Comparison of ENCODE assay signal across 25 cellular contexts in the genomic region with DNA sequence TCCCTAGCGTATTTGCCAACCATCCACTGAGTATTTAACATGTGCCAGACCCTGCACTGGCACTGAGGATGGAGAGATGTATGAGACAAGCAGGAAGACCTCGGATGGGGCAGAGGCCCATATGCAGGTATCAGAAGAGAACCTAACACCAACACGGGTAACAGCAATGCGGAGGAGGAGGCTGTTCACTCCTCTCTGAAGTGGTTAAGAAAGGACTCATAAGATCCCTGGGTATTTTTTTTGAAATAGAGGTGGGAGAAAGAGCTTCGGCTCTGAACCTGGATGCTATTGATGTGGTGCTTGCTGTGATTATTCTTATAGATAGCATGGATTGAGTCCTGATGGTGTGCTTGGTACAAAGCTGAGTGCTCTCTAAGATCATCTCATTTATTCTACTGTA.
"Had no signal": no experiment of that assay in that cellular context is flagged by ENCODE, and none has a peak within 500 bp of the region (broad histone marks: within the 10 kb centered on the region; RNA-seq: fewer than 3 reads in every experiment).

No MANE protein-coding gene starts in this region.

- H3K36me3 ChIP-seq: MG63, SJCRH30 had no signal

- ATAC-seq: Panc1 had no signal

- H3K27me3 ChIP-seq: MG63, SJCRH30 had no signal

- FAIRE-seq: bronchial epithelial cell, TTC549 had no signal

- H3K9me3 ChIP-seq: MG63, SJCRH30 had no signal

- DNase-seq: activated CD8-positive, alpha-beta memory T cell treated with anti-CD3 and anti-CD28 coated beads, Interleukin-2, amount 50 U/mL, for 4 hours; activated gamma-delta T cell; activated naive CD4-positive, alpha-beta T cell treated with anti-CD3 and anti-CD28 coated beads, Interleukin-2, amount 50 U/mL, for 16 hours; activated T-cell treated with anti-CD3 and anti-CD28 coated beads, Interleukin-2, amount 50 U/mL, for 48 hours; anterior cingulate cortex; caudate nucleus; cerebellar nuclear complex; Kasumi-1; KG1; MG63; NCI-H1092; NCI-H1436 treated with DMSO at 0.1 percent for 48 hours; NCI-H1694 treated with DMSO at 0.1 percent for 48 hours; NCI-H2029; NCI-H524 treated with DMSO at 0.1 percent for 48 hours; SHP77; SJCRH30 had no signal

- H3K27ac Mint-ChIP-seq: activated T-helper 2 cell treated with anti-CD3 and anti-CD28 coated beads, Interferon-gamma antibody, Interleukin-2, Interleukin-4, amounts not matched to agents 10 μg/mL and 5 μg/mL and 100 μg/mL, durations not matched to agents 14 hours and 24 hours and 36 hours; T-helper 1 cell treated with Interleukin-12 subunit alpha and Interleukin-12 subunit beta and Interleukin-4 antibody, amounts not matched to agents 30 μg/mL and 1 μg/mL, for 36 hours; T-helper 2 cell treated with Interferon-gamma antibody and Interleukin-4, amounts not matched to agents 5 μg/mL and 100 μg/mL, for 36 hours had no signal

- H3K4me3 ChIP-seq: MG63, SJCRH30, SK-N-MC had no signal

- H3K4me3 Mint-ChIP-seq: brain; T-helper 1 cell treated with Interleukin-12 subunit alpha and Interleukin-12 subunit beta and Interleukin-4 antibody, amounts not matched to agents 30 μg/mL and 1 μg/mL, for 36 hours; T-helper 2 cell treated with Interferon-gamma antibody and Interleukin-4, amounts not matched to agents 5 μg/mL and 100 μg/mL, for 36 hours had no signal

- H3K27ac ChIP-seq: SJCRH30, SK-N-MC had no signal

- H3K9me3 Mint-ChIP-seq: activated T-helper 2 cell treated with anti-CD3 and anti-CD28 coated beads, Interferon-gamma antibody, Interleukin-2, Interleukin-4, amounts not matched to agents 10 μg/mL and 5 μg/mL and 100 μg/mL, durations not matched to agents 14 hours and 24 hours and 36 hours; T-helper 1 cell treated with Interleukin-12 subunit alpha and Interleukin-12 subunit beta and Interleukin-4 antibody, amounts not matched to agents 30 μg/mL and 1 μg/mL, for 36 hours; T-helper 2 cell treated with Interferon-gamma antibody and Interleukin-4, amounts not matched to agents 5 μg/mL and 100 μg/mL, for 36 hours had no signal

- H3K36me3 Mint-ChIP-seq: brain had no signal
